Comparison of ENCODE assay signal across 13 cellular contexts in genomic region chr1:212498243-212498642, GRCh38.
DNase-seq lines count a peak whose midpoint lies in the region; ATAC-seq and TF ChIP-seq lines count a peak whose summit lies in the region.
"Had no signal": no experiment of that assay in that cellular context is flagged by ENCODE, and none has a peak within 500 bp of the region (broad histone marks: within the 10 kb centered on the region; RNA-seq: fewer than 3 reads in every experiment).

No MANE protein-coding gene starts in this region.

- H3K4me1 ChIP-seq in thoracic aorta (ENCODE audit: control insufficient read depth in 1 of 2, low read depth in 2 of 2): peaks cover 4 to 6% of the 10 kb centered on the region in 2 donors

- peak; percentile 73 for ATAC-seq in thoracic aorta (ENCODE audit: insufficient number of reproducible peaks, low FRiP score, low read depth)
- ATAC-seq in GM21390 (IDR thresholded peaks at IDR 0.05; ENCODE audit: unreplicated experiment): no peak
- ATAC-seq: activated naive CD4-positive, alpha-beta T cell treated with anti-CD3 and anti-CD28 coated beads, Interleukin-2, amount 50 U/mL, for 72 hours had no signal

- H3K36me3 ChIP-seq in thoracic aorta: no peaks in the 10 kb centered on the region

- no peak overlapping the region for H3K4me3 ChIP-seq in thoracic aorta

- H3K27me3 ChIP-seq in thoracic aorta (replicated peaks; ENCODE audit: insufficient read depth): no peaks in the 10 kb centered on the region

- peak overlapping the region in 1 of 2 donors; percentile 6 for H3K27ac ChIP-seq in thoracic aorta

- DNase-seq in NCI-H748 (lab: John Stamatoyannopoulos, UW; ENCODE audit: unreplicated experiment) (peak; percentile 67), NCI-H748 treated with DMSO at 0.1 percent for 48 hours (lab: John Stamatoyannopoulos, UW) (no peak), OCI-M1 (lab: John Stamatoyannopoulos, UW) (peak; percentile 38), fibroblast of peridontal ligament (ENCODE audit: extremely low read depth) (peak; percentile 47), thoracic aorta (ENCODE audit: low spot score) (peak; percentile 23), HuH-7.5 (ENCODE audit: low spot score) (no peak), SHP77 treated with DMSO at 0.1 percent for 48 hours (lab: John Stamatoyannopoulos, UW) (no peak)
- DNase-seq: 8988T; activated CD4-positive, alpha-beta T cell treated with anti-CD3 and anti-CD28 coated beads, Interleukin-2, amount 50 U/mL, for 1 hour; NCI-H1417 treated with DMSO at 0.1 percent for 48 hours; Right ventricle myocardium superior had no signal

- no peaks in the 10 kb centered on the region for H3K9me3 ChIP-seq in thoracic aorta

- no peak for TF ChIP-seq CTCF in thoracic aorta (IDR thresholded peaks at IDR 0.05)

Comparison
In these comparisons a context has a peak if more than half of its experiments do, and no peak if none do; other contexts are left out.
1. DNase-seq: peak in NCI-H748 (single experiment), OCI-M1 (single experiment), fibroblast of peridontal ligament (single experiment) and thoracic aorta (single experiment); none in NCI-H748 treated with DMSO at 0.1 percent for 48 hours (single experiment), HuH-7.5 (single experiment) and SHP77 treated with DMSO at 0.1 percent for 48 hours (single experiment).